Comparison of ENCODE assay signal across 8 cellular contexts in genomic region chr2:25878361-25879132, GRCh38. TPM values are rescaled to one million over a fixed set of nuclear protein-coding genes. Genes with fewer than 3 reads are reported as not detected.
DNase-seq lines count a peak whose midpoint lies in the region; ATAC-seq and TF ChIP-seq lines count a peak whose summit lies in the region.

ASXL2 (minus strand) TSS chr2:25878487; CDS start chr2:25878222, 265 bp downstream.

- H3K27ac Mint-ChIP-seq in T-helper 1 cell treated with Interleukin-12 subunit alpha and Interleukin-12 subunit beta and Interleukin-4 antibody, amounts not matched to agents 30 μg/mL and 1 μg/mL, for 36 hours: peak within 1 kb of the TSS; percentile 95
- peak within 1 kb of the TSS; percentile 99 for H3K27ac Mint-ChIP-seq in progenitor cell of endocrine pancreas

- peak; percentile 94 for DNase-seq in GM13977 (ENCODE audit: low spot score)
- DNase-seq in NCI-H1694 (lab: John Stamatoyannopoulos, UW): peak; percentile 94
- peak; percentile 96 for DNase-seq in amniotic stem cell (lab: John Stamatoyannopoulos, UW)
- peak; percentile 97 for DNase-seq in left ventricle myocardium inferior
- DNase-seq in progenitor cell of endocrine pancreas (ENCODE audit: low spot score, unreplicated experiment): peak; percentile 90
- peak; percentile 97 for DNase-seq in ureter (ENCODE audit: low spot score)

- peak; percentile 89 for ATAC-seq in HG02884 (IDR thresholded peaks at IDR 0.05; ENCODE audit: unreplicated experiment)

- in situ Hi-C loops in GM13977 (cut with MboI; ENCODE audit: low pct_unique_long_range_greater_than_20kb, low sequenced_read_pairs, unreplicated experiment): no loop called here

- intact Hi-C loops in left ventricle myocardium inferior (cut with micrococcal nuclease): no loop called here

- H3K27me3 ChIP-seq in left ventricle myocardium inferior (ENCODE audit: low read depth): peaks cover 14% of the 10 kb centered on the region

- H3K4me1 ChIP-seq in left ventricle myocardium inferior: peaks cover 29% of the 10 kb centered on the region

- peak within 1 kb of the TSS; percentile 83 for H3K4me3 ChIP-seq in left ventricle myocardium inferior

- H3K27ac ChIP-seq in left ventricle myocardium inferior (replicated peaks): peak within 1 kb of the TSS; percentile 91

- peaks cover 28% of the 10 kb centered on the region for H3K4me1 Mint-ChIP-seq in T-helper 1 cell treated with Interleukin-12 subunit alpha and Interleukin-12 subunit beta and Interleukin-4 antibody, amounts not matched to agents 30 μg/mL and 1 μg/mL, for 36 hours (ENCODE audit: low read depth)
- peaks cover 10% of the 10 kb centered on the region for H3K4me1 Mint-ChIP-seq in progenitor cell of endocrine pancreas (ENCODE audit: low read depth)

- peaks cover 12% of the 10 kb centered on the region for H3K36me3 Mint-ChIP-seq in T-helper 1 cell treated with Interleukin-12 subunit alpha and Interleukin-12 subunit beta and Interleukin-4 antibody, amounts not matched to agents 30 μg/mL and 1 μg/mL, for 36 hours (ENCODE audit: low read depth)
- H3K36me3 Mint-ChIP-seq in progenitor cell of endocrine pancreas (ENCODE audit: insufficient read depth): no peaks in the 10 kb centered on the region

- no peaks in the 10 kb centered on the region for H3K27me3 Mint-ChIP-seq in T-helper 1 cell treated with Interleukin-12 subunit alpha and Interleukin-12 subunit beta and Interleukin-4 antibody, amounts not matched to agents 30 μg/mL and 1 μg/mL, for 36 hours (ENCODE audit: low read depth)
- peaks cover 23% of the 10 kb centered on the region for H3K27me3 Mint-ChIP-seq in progenitor cell of endocrine pancreas

- TF ChIP-seq CTCF in GM13977 (IDR thresholded peaks at IDR 0.05; ENCODE audit: extremely low read depth, insufficient read depth, missing control alignments) (no peak), left ventricle myocardium inferior (IDR thresholded peaks at IDR 0.05; ENCODE audit: borderline replicate concordance) (no peak), progenitor cell of endocrine pancreas (IDR thresholded peaks at IDR 0.05; ENCODE audit: unreplicated experiment) (peak; percentile 5)

- H3K9me3 Mint-ChIP-seq in T-helper 1 cell treated with Interleukin-12 subunit alpha and Interleukin-12 subunit beta and Interleukin-4 antibody, amounts not matched to agents 30 μg/mL and 1 μg/mL, for 36 hours: no peaks in the 10 kb centered on the region
- H3K9me3 Mint-ChIP-seq in progenitor cell of endocrine pancreas (ENCODE audit: low read depth): no peaks in the 10 kb centered on the region

- no peaks in the 10 kb centered on the region for H3K9me3 ChIP-seq in left ventricle myocardium inferior (replicated peaks)

- H3K4me3 Mint-ChIP-seq in T-helper 1 cell treated with Interleukin-12 subunit alpha and Interleukin-12 subunit beta and Interleukin-4 antibody, amounts not matched to agents 30 μg/mL and 1 μg/mL, for 36 hours: peak within 1 kb of the TSS; percentile 92
- H3K4me3 Mint-ChIP-seq in progenitor cell of endocrine pancreas (ENCODE audit: low read depth): peak within 1 kb of the TSS; percentile 96

- peaks cover 5% of the 10 kb centered on the region for H3K36me3 ChIP-seq in left ventricle myocardium inferior

RNA-seq across cellular contexts. Expression of gene ASXL2, which starts in this region (rescaled TPM):
- 19.1 TPM for total RNA-seq in left ventricle myocardium inferior
- 24.3 and 24.8 TPM in 2 replicates for total RNA-seq in progenitor cell of endocrine pancreas
- 33.7 TPM for total RNA-seq in ureter

Comparison
In these comparisons a context has a peak if more than half of its experiments do, and no peak if none do; other contexts are left out.
1. Peak in every context shown above with its lines: DNase-seq, ATAC-seq, H3K4me3 ChIP-seq and H3K27ac ChIP-seq.